ENCODE assay signal across 23 cellular contexts in genomic region chr1:59323879-59324278, GRCh38.
"Had no signal": no experiment of that assay in that cellular context is flagged by ENCODE, and none has a peak within 500 bp of the region (broad histone marks: within the 10 kb centered on the region; RNA-seq: fewer than 3 reads in every experiment).

No MANE protein-coding gene starts in this region.

- DNase-seq: activated CD4-positive, alpha-beta memory T cell treated with anti-CD3 and anti-CD28 coated beads, Interleukin-2, amount 10 ng/mL, durations not matched to agents 7 days and 5 days; activated CD4-positive, alpha-beta T cell treated with anti-CD3 and anti-CD28 coated beads, Interleukin-2, amount 10 ng/mL, durations not matched to agents 24 days and 14 days; activated CD4-positive, CD25-positive, alpha-beta regulatory T cell; activated effector memory CD4-positive, alpha-beta T cell treated with anti-CD3 and anti-CD28 coated beads, Interleukin-2, amount 50 U/mL, for 16 hours; activated naive CD4-positive, alpha-beta T cell treated with anti-CD3 and anti-CD28 coated beads, Interleukin-2, amount 50 U/mL, for 16 hours; activated T-cell treated with anti-CD3 and anti-CD28 coated beads for 4 hours; anterior cingulate cortex; effector CD4-positive, alpha-beta T cell; erythroblast; kidney; left ventricle myocardium inferior; natural killer cell; retina; sigmoid colon; stimulated activated CD4-positive, alpha-beta T cell treated with anti-CD3 and anti-CD28 coated beads, Interleukin-2, amount 100 ng/mL, for 48 hours; stimulated activated naive CD4-positive, alpha-beta T cell had no signal

- ATAC-seq: foreskin keratinocyte, natural killer cell had no signal

- H3K27me3 Mint-ChIP-seq: activated CD4-positive, alpha-beta memory T cell treated with anti-CD3 and anti-CD28 coated beads, Interleukin-2, amount 10 ng/mL, durations not matched to agents 7 days and 5 days; activated CD4-positive, alpha-beta T cell treated with anti-CD3 and anti-CD28 coated beads, Interleukin-2, amount 10 ng/mL, durations not matched to agents 24 days and 14 days; brain; dendritic cell treated with granulocyte-macrophage colony-stimulating factor and Interleukin-4, amounts not matched to agents 40 ng/mL and 50 ng/mL, for 4 days; progenitor cell of endocrine pancreas; type B pancreatic cell had no signal

- H3K4me3 Mint-ChIP-seq: activated CD4-positive, alpha-beta memory T cell treated with anti-CD3 and anti-CD28 coated beads, Interleukin-2, amount 10 ng/mL, durations not matched to agents 7 days and 5 days; activated CD4-positive, alpha-beta T cell treated with anti-CD3 and anti-CD28 coated beads, Interleukin-2, amount 10 ng/mL, durations not matched to agents 24 days and 14 days; brain; dendritic cell treated with granulocyte-macrophage colony-stimulating factor and Interleukin-4, amounts not matched to agents 40 ng/mL and 50 ng/mL, for 4 days; natural killer cell; type B pancreatic cell had no signal

- H3K9me3 Mint-ChIP-seq: natural killer cell had no signal

- H3K27ac Mint-ChIP-seq: activated CD4-positive, alpha-beta memory T cell treated with anti-CD3 and anti-CD28 coated beads, Interleukin-2, amount 10 ng/mL, durations not matched to agents 7 days and 5 days; activated CD4-positive, alpha-beta T cell treated with anti-CD3 and anti-CD28 coated beads, Interleukin-2, amount 10 ng/mL, durations not matched to agents 24 days and 14 days; brain; dendritic cell treated with granulocyte-macrophage colony-stimulating factor and Interleukin-4, amounts not matched to agents 40 ng/mL and 50 ng/mL, for 4 days; natural killer cell; type B pancreatic cell had no signal

- H3K4me3 ChIP-seq: left ventricle myocardium inferior, sigmoid colon, thoracic aorta, vagina had no signal

- H3K36me3 Mint-ChIP-seq: natural killer cell had no signal

- FAIRE-seq: kidney had no signal
